ENCODE assay signal across 9 cellular contexts in the genomic region with DNA sequence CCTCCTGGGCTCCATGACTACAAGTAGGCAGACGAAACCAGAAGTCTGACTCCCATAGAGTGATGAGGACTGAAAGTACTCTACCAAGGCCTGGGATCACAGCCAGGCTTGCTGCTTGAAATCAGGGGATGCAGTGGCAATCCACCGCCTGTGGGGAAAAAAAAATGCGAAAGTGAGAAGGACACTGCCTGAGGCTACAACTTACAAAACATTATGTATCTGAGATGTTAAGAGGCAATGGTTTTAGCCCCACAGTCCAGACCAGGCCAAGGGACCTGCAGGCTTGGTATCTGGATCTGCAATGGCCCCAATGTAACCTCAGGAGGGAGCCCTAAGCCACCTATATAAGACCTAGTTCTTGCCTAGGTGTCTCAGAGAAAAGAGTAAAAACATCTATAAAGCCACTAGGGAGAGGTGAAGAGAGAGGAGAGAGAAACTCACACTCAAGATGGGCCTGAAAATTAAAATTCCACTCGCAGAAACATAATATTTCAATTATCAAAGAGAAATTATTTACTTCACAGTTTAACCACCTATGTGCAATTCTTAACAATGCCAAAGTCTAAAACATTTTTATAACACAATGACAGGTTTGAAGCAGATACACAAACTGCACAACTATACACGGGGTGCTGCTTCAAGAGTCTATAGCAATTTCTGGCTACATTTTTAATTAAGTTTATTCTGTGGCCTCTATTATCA. TPM values are rescaled to one million over a fixed set of nuclear protein-coding genes. Genes with fewer than 3 reads are reported as not detected.
A peak's percentile ranks its signal among the peaks of the same experiment; 100 is the strongest.
DNase-seq lines count a peak whose midpoint lies in the region; ATAC-seq, FAIRE-seq and TF ChIP-seq lines count a peak whose summit lies in the region.
"Had no signal": no experiment of that assay in that cellular context is flagged by ENCODE, and none has a peak within 500 bp of the region (broad histone marks: within the 10 kb centered on the region; RNA-seq: fewer than 3 reads in every experiment).

No MANE protein-coding gene starts in this region.

- WGBS in IMR-90 (ENCODE audit: extremely low coverage in 2 of 2, insufficient read length in 1 of 2), 2 experiments = no CpG with 5 or more reads among the region's 5 CpGs
- WGBS in body of pancreas, 2 donors = 28 to 29% methylated on average over 5 of the region's 5 CpGs

- no peak overlapping the region for H3K23ac ChIP-seq in IMR-90 (ENCODE audit: low read depth, low read length)

- H2BK120ac ChIP-seq in IMR-90 (ENCODE audit: low read depth, low read length) = no peak overlapping the region

- FAIRE-seq in islet of Langerhans (lab: Jason Lieb, UNC) = peak; percentile 79
- FAIRE-seq: endometrium had no signal

- CTCF ChIA-PET in IMR-90 (lab: Yijun Ruan, JAX) = no interaction called here

- H3K56ac ChIP-seq in IMR-90 (ENCODE audit: extremely low read depth, insufficient read depth, low read length) = no peak overlapping the region

- H3K18ac ChIP-seq in IMR-90 (ENCODE audit: low read depth, low read length) = no peak overlapping the region

- no peak overlapping the region for H4K8ac ChIP-seq in IMR-90 (ENCODE audit: low read depth in 2 of 2, low read length in 2 of 2)

- no peak overlapping the region for H2BK15ac ChIP-seq in IMR-90 (ENCODE audit: low read depth, low read length)

- BruUV-seq in IMR-90 (replicated peaks; lab: Mats Ljungman, UMichigan) = no TSS peak

- H2BK20ac ChIP-seq in IMR-90 (ENCODE audit: low read depth, low read length) = no peak overlapping the region

- no peak overlapping the region for H3K4ac ChIP-seq in IMR-90 (ENCODE audit: low read depth, low read length)

- H3K27ac ChIP-seq in IMR-90 (ENCODE audit: insufficient read depth, low read length) (no peak overlapping the region), body of pancreas (peak overlapping the region in 1 of 4 donors; percentile 20)

- H3K4me3 ChIP-seq in IMR-90 (ENCODE audit: insufficient read depth, low read depth, low read length) = no peak overlapping the region
- no peak overlapping the region for H3K4me3 ChIP-seq in body of pancreas

- H4K5ac ChIP-seq in IMR-90 (ENCODE audit: low read depth, low read length) = no peak overlapping the region

- H4K91ac ChIP-seq in IMR-90 (ENCODE audit: insufficient read depth, low read depth, low read length) = no peak overlapping the region

- no peak overlapping the region for H3K9ac ChIP-seq in IMR-90 (ENCODE audit: low read depth, low read length)

- POLR2A ChIA-PET in IMR-90 (lab: Charles Lee; ENCODE audit: unreplicated experiment) = no interaction called here

- H3K4me2 ChIP-seq in IMR-90 (ENCODE audit: low read depth, low read length) = no peak overlapping the region

- H3K9me3 ChIP-seq in IMR-90 (ENCODE audit: control insufficient read depth, insufficient read depth, low read length) (no peaks in the 10 kb centered on the region), body of pancreas (no peaks in the 10 kb centered on the region)

- peaks cover 2 to 7% of the 10 kb centered on the region in 2 experiments for H3K79me1 ChIP-seq in IMR-90 (ENCODE audit: low read depth in 1 of 2, low read length in 2 of 2)

- H2AFZ ChIP-seq in IMR-90 (replicated peaks; ENCODE audit: low read length, poor library complexity) = no peak overlapping the region

- H4K20me1 ChIP-seq in IMR-90 (ENCODE audit: insufficient read depth, low read length) = peaks cover 4% of the 10 kb centered on the region

- H3K9me1 ChIP-seq in IMR-90 (ENCODE audit: insufficient read depth, low read length) = no peaks in the 10 kb centered on the region

- 0 out of 2 replicates have a peak, but pooled peaks have one; percentile 25 for TF ChIP-seq CTCF in IMR-90 (conservative IDR thresholded peaks at IDR 0.05; ENCODE audit: low read depth, low read length)
- TF ChIP-seq CTCF in body of pancreas (IDR thresholded peaks at IDR 0.05) = peak; percentile 27 to 56 (median 52)

- no peak for TF ChIP-seq RAD21 in IMR-90 (IDR thresholded peaks at IDR 0.05; ENCODE audit: low read length)

- in situ Hi-C loops in IMR-90 (cut with MboI; ENCODE audit: low sequenced_read_pairs) = no loop called here

- no peak for DNase-seq in activated CD4-positive, CD25-positive, alpha-beta regulatory T cell treated with anti-CD3 and anti-CD28 coated beads, Interleukin-2, amount 50 U/mL, for 72 hours
- DNase-seq in IMR-90 (peak; percentile 52), OCI-M1 (lab: John Stamatoyannopoulos, UW) (peak; percentile 75), body of pancreas (peak; percentile 37 to 69 (median 57))
- DNase-seq in stimulated activated naive CD4-positive, alpha-beta T cell treated with Interleukin-2 at 50 U/mL for 16 hours (lab: John Stamatoyannopoulos, UW) = peak; percentile 12

- no peaks in the 10 kb centered on the region for H3K36me3 ChIP-seq in IMR-90 (ENCODE audit: control insufficient read depth, insufficient read depth, low read length)
- H3K36me3 ChIP-seq in body of pancreas (replicated peaks in 1 of 2; ENCODE audit: insufficient read depth in 1 of 2, low read depth in 2 of 2) = no peaks in the 10 kb centered on the region

- no peak overlapping the region for H2BK5ac ChIP-seq in IMR-90 (ENCODE audit: low read depth, low read length, poor library complexity, severe bottlenecking)

- dilution Hi-C loops in IMR-90 (cut with HindIII; ENCODE audit: low sequenced_read_pairs, unreplicated experiment) = no loop called here

- intact Hi-C loops in IMR-90 (cut with micrococcal nuclease) (no loop called here), body of pancreas (cut with DNase I) (loop anchor here (10.0 kb wide), 1 partner anchor 1005 kb away; no protein-coding TSS in a partner anchor)

- no peak for TF ChIP-seq POLR2A in IMR-90 (IDR thresholded peaks at IDR 0.05; ENCODE audit: low read depth, low read length)
- TF ChIP-seq POLR2A in body of pancreas (IDR thresholded peaks at IDR 0.05) = no peak

- ATAC-seq in activated CD4-positive, CD25-positive, alpha-beta regulatory T cell treated with anti-CD3 and anti-CD28 coated beads, Interleukin-2, amount 50 U/mL, for 24 hours = peak; percentile 35 to 51
- ATAC-seq in GM21723 (IDR thresholded peaks at IDR 0.05; ENCODE audit: unreplicated experiment) (peak; percentile 95), IMR-90 (ENCODE audit: low read depth) (peak; percentile 83), body of pancreas (peak; percentile 74)

- H3K27me3 ChIP-seq in IMR-90 (ENCODE audit: control insufficient read depth, insufficient read depth, low read length) (no peaks in the 10 kb centered on the region), body of pancreas (no peaks in the 10 kb centered on the region)

- H3K4me1 ChIP-seq in IMR-90 (ENCODE audit: control insufficient read depth, insufficient read depth, low read length) (0 out of 2 replicates have a peak, but pooled peaks cover 2% of the 10 kb centered on the region), body of pancreas (peaks cover 5% of the 10 kb centered on the region)

- no peak overlapping the region for H3K14ac ChIP-seq in IMR-90 (replicated peaks; ENCODE audit: low read depth, low read length)

- H2AK5ac ChIP-seq in IMR-90 (ENCODE audit: low read depth, low read length) = no peak overlapping the region

- H2AK9ac ChIP-seq in IMR-90 (replicated peaks; ENCODE audit: low read depth, low read length, poor library complexity) = no peak overlapping the region

TF ChIP-seq in IMR-90, 13 proteins besides CTCF, POLR2A, EP300 and RAD21:
- TF ChIP-seq RCOR1 (IDR thresholded peaks at IDR 0.05; ENCODE audit: insufficient replicate concordance, low read length) (no peak), RFX5 (IDR thresholded peaks at IDR 0.05; ENCODE audit: low read depth, low read length) (no peak), CEBPB (IDR thresholded peaks at IDR 0.05; ENCODE audit: low read depth, low read length) (no peak), MXI1 (IDR thresholded peaks at IDR 0.05; ENCODE audit: borderline replicate concordance, low read depth, low read length) (no peak), NFE2L2 (IDR thresholded peaks at IDR 0.05; ENCODE audit: low read depth, low read length) (no peak)
- TF ChIP-seq, protein P1, sequence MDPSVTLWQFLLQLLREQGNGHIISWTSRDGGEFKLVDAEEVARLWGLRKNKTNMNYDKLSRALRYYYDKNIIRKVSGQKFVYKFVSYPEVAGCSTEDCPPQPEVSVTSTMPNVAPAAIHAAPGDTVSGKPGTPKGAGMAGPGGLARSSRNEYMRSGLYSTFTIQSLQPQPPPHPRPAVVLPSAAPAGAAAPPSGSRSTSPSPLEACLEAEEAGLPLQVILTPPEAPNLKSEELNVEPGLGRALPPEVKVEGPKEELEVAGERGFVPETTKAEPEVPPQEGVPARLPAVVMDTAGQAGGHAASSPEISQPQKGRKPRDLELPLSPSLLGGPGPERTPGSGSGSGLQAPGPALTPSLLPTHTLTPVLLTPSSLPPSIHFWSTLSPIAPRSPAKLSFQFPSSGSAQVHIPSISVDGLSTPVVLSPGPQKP (IDR thresholded peaks at IDR 0.05; ENCODE audit: borderline replicate concordance, low read depth, low read length) = no peak
TF ChIP-seq in IMR-90: peak in this region for 0.

RNA-seq across cellular contexts. Expression of a gene that starts 13.9 kb away (rescaled TPM):
- total RNA-seq in IMR-90 (2012; rRNA removed) (13.3 and 22.8 TPM in 2 replicates), body of pancreas (10 to 100 TPM; 45.7 to 90.3 TPM)
- polyA plus RNA-seq in IMR-90 (2012; rRNA removed) = 12.7 and 13.7 TPM in 2 replicates
- 9.3 and 12.0 TPM in 2 replicates for polyA plus RNA-seq in IMR-90 (2012; cell fraction: cytosol; rRNA removed)
- polyA plus RNA-seq in IMR-90 (2012; cell fraction: nucleus; rRNA removed; ENCODE audit: low replicate concordance) = 7.1 and 10.2 TPM in 2 replicates

Comparison
In these comparisons a context has a peak if more than half of its experiments do, and no peak if none do; other contexts are left out.
1. ATAC-seq: peak in every context shown above with its lines; median percentile 95 in GM21723; 83 in IMR-90; 74 in body of pancreas; 43 in activated CD4-positive, CD25-positive, alpha-beta regulatory T cell treated with anti-CD3 and anti-CD28 coated beads, Interleukin-2, amount 50 U/mL, for 24 hours.